Comparison of ENCODE assay signal across 21 cellular contexts in genomic region chr4:146577111-146577510, GRCh38.
"Had no signal": no experiment of that assay in that cellular context is flagged by ENCODE, and none has a peak within 500 bp of the region (broad histone marks: within the 10 kb centered on the region; RNA-seq: fewer than 3 reads in every experiment).

No MANE protein-coding gene starts in this region.

- ATAC-seq: effector memory CD8-positive, alpha-beta T cell; heart left ventricle; left lobe of liver; natural killer cell treated with Interleukin-12 subunit alpha and Interleukin-12 subunit beta and Interleukin-15 and Interleukin-18, amount 100 ng/mL, for 72 hours; right cardiac atrium; stimulated activated effector memory CD8-positive, alpha-beta T cell treated with anti-CD3 and anti-CD28 coated beads, Interleukin-12 subunit alpha, Interleukin-12 subunit beta, amount 100 ng/mL, for 72 hours had no signal

- H3K4me2 ChIP-seq: smooth muscle cell had no signal

- H3K36me3 ChIP-seq: ascending aorta, heart left ventricle, tibial nerve, vagina had no signal

- H3K4me1 Mint-ChIP-seq: stimulated activated effector memory CD8-positive, alpha-beta T cell treated with anti-CD3 and anti-CD28 coated beads, Interleukin-12 subunit alpha, Interleukin-12 subunit beta, amount 100 ng/mL, for 72 hours had no signal

- H3K9me3 ChIP-seq: ascending aorta, heart left ventricle, tibial nerve, vagina had no signal

- H3K4me3 ChIP-seq: ascending aorta, heart left ventricle, smooth muscle cell, tibial nerve, vagina had no signal

- H3K27me3 ChIP-seq: ascending aorta, tibial nerve, vagina had no signal

- H3K36me3 Mint-ChIP-seq: activated CD4-positive, alpha-beta memory T cell treated with anti-CD3 and anti-CD28 coated beads for 36 hours; activated naive CD8-positive, alpha-beta T cell; natural killer cell treated with Interleukin-12 subunit alpha and Interleukin-12 subunit beta and Interleukin-15 and Interleukin-18, amount 100 ng/mL, for 72 hours; stimulated activated effector memory CD8-positive, alpha-beta T cell treated with anti-CD3 and anti-CD28 coated beads, Interleukin-12 subunit alpha, Interleukin-12 subunit beta, amount 100 ng/mL, for 72 hours had no signal

- H3K27ac ChIP-seq: ascending aorta, heart left ventricle, tibial nerve, vagina, VCaP had no signal

- H3K27ac Mint-ChIP-seq: activated CD4-positive, alpha-beta memory T cell treated with anti-CD3 and anti-CD28 coated beads for 36 hours; activated naive CD8-positive, alpha-beta T cell; dendritic cell treated with granulocyte-macrophage colony-stimulating factor and Interleukin-4, amounts not matched to agents 40 ng/mL and 50 ng/mL, for 4 days; effector memory CD8-positive, alpha-beta T cell; natural killer cell treated with Interleukin-12 subunit alpha and Interleukin-12 subunit beta and Interleukin-15 and Interleukin-18, amount 100 ng/mL, for 72 hours; progenitor cell of endocrine pancreas; stimulated activated effector memory CD8-positive, alpha-beta T cell treated with anti-CD3 and anti-CD28 coated beads, Interleukin-12 subunit alpha, Interleukin-12 subunit beta, amount 100 ng/mL, for 72 hours had no signal

- H3K4me1 ChIP-seq: ascending aorta, heart left ventricle, tibial nerve, vagina had no signal

- H3K9me3 Mint-ChIP-seq: activated CD4-positive, alpha-beta memory T cell treated with anti-CD3 and anti-CD28 coated beads for 36 hours; dendritic cell treated with granulocyte-macrophage colony-stimulating factor and Interleukin-4, amounts not matched to agents 40 ng/mL and 50 ng/mL, for 4 days; effector memory CD8-positive, alpha-beta T cell; natural killer cell treated with Interleukin-12 subunit alpha and Interleukin-12 subunit beta and Interleukin-15 and Interleukin-18, amount 100 ng/mL, for 72 hours; stimulated activated effector memory CD8-positive, alpha-beta T cell treated with anti-CD3 and anti-CD28 coated beads, Interleukin-12 subunit alpha, Interleukin-12 subunit beta, amount 100 ng/mL, for 72 hours had no signal

- DNase-seq: activated CD4-positive, alpha-beta memory T cell treated with anti-CD3 and anti-CD28 coated beads for 36 hours; activated gamma-delta T cell; activated T-cell treated with anti-CD3 and anti-CD28 coated beads, Interleukin-2, amount 50 U/mL, for 48 hours; effector memory CD8-positive, alpha-beta T cell; foreskin melanocyte; heart left ventricle; islet precursor cell; occipital lobe; right cardiac atrium; T-helper 9 cell had no signal

- H3K4me3 Mint-ChIP-seq: activated CD4-positive, alpha-beta memory T cell treated with anti-CD3 and anti-CD28 coated beads for 36 hours; activated naive CD8-positive, alpha-beta T cell; dendritic cell treated with granulocyte-macrophage colony-stimulating factor and Interleukin-4, amounts not matched to agents 40 ng/mL and 50 ng/mL, for 4 days; effector memory CD8-positive, alpha-beta T cell; natural killer cell treated with Interleukin-12 subunit alpha and Interleukin-12 subunit beta and Interleukin-15 and Interleukin-18, amount 100 ng/mL, for 72 hours; stimulated activated effector memory CD8-positive, alpha-beta T cell treated with anti-CD3 and anti-CD28 coated beads, Interleukin-12 subunit alpha, Interleukin-12 subunit beta, amount 100 ng/mL, for 72 hours had no signal

- H3K27me3 Mint-ChIP-seq: dendritic cell treated with granulocyte-macrophage colony-stimulating factor and Interleukin-4, amounts not matched to agents 40 ng/mL and 50 ng/mL, for 4 days; progenitor cell of endocrine pancreas had no signal
